Comparison of ENCODE assay signal across 1 cellular context in the genomic region with DNA sequence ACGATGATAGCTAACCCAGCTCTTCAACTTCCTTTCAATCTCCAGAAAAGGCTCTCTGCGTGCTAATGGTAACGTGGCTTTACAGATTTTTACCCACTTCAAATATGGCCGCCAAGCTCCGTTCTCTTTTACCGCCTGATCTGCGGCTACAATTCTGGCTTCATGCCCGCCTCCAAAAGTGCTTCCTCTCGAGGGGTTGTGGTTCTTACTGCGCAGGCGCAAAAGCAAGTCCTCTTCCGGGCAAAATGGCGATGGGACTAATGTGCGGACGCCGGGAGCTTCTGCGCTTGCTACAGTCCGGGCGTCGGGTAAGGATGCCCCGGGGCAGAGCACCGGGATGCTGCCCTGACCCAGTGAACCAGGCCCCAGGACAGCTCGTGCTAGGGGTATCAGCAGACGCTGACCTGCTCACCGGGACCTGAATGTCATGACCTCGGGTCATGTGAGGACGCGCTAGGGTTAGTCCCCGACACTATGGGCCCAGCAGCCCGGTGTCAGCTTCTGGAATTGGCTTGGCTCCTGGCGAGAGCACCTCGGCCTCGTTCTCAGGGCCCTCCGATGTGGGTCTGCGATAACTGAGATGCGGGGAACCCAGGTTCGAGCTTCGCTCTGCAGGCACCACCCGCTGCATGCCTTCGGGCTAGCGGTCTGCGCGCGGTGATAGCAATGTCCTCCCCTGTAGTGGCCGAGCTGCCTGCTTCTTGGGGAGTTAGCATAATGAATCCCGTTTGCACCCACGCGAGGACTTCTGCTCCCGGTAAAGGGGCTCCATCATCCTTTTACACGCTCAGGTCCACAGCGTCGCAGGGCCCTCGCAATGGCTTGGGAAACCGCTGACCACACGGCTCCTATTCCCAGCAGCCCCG.
TF ChIP-seq lines count a peak whose summit lies in the region.

A gene (plus strand): TSS at position 232 of the 866 bp plus-strand sequence. CDS start 14 bp downstream, at position 246.

TF ChIP-seq in HepG2, 621 proteins besides CTCF, POLR2A, EP300 and RAD21 (continued from another document and continues in another):
- TF ChIP-seq MBNL3 (CRISPR knock-in tag; conservative IDR thresholded peaks at IDR 0.05) (no peak), RBFOX2 (IDR thresholded peaks at IDR 0.05; ENCODE audit: low read depth, low read length) (peak; percentile 92), SIX4 (CRISPR knock-in tag; IDR thresholded peaks at IDR 0.05) (peak; percentile 55), PAWR (CRISPR knock-in tag; IDR thresholded peaks at IDR 0.05; ENCODE audit: borderline replicate concordance) (peak; percentile 96; the same call in 1 of the 2 replicates), REL (CRISPR knock-in tag; conservative IDR thresholded peaks at IDR 0.05) (peak; percentile 96; the same call in 1 of the 2 replicates), ZNF777 (CRISPR knock-in tag; IDR thresholded peaks at IDR 0.05) (peak; percentile 82), WIZ (CRISPR knock-in tag; IDR thresholded peaks at IDR 0.05) (peak; percentile 99), SAP130 (CRISPR knock-in tag; IDR thresholded peaks at IDR 0.05; ENCODE audit: low read depth) (peak; percentile 91), AKAP8 (CRISPR knock-in tag; IDR thresholded peaks at IDR 0.05) (peak; percentile 34; the same call in 1 of the 2 replicates), ZNF75D (CRISPR knock-in tag; IDR thresholded peaks at IDR 0.05; ENCODE audit: borderline replicate concordance) (peak; percentile 95; the same call in 1 of the 2 replicates), HNRNPH1 (optimal IDR thresholded peaks at IDR 0.05; ENCODE audit: low read depth, low read length) (no peak), ZFP1 (CRISPR knock-in tag; IDR thresholded peaks at IDR 0.05) (peak; percentile 85; the same call in 1 of the 2 replicates), ZSCAN25 (CRISPR knock-in tag; IDR thresholded peaks at IDR 0.05) (peak; percentile 78; the same call in 1 of the 2 replicates), RFX1 (IDR thresholded peaks at IDR 0.05) (no peak), SIX1 (CRISPR knock-in tag; IDR thresholded peaks at IDR 0.05; ENCODE audit: borderline replicate concordance) (peak; percentile 75; the same call in 1 of the 2 replicates), SMAD1 (CRISPR knock-in tag; IDR thresholded peaks at IDR 0.05; ENCODE audit: borderline replicate concordance, low read depth) (peak; percentile 97; the same call in 1 of the 2 replicates), U2AF1 (optimal IDR thresholded peaks at IDR 0.05; ENCODE audit: low read depth, low read length) (peak; percentile 98), POLR2G (IDR thresholded peaks at IDR 0.05; ENCODE audit: low read depth, low read length) (peak; percentile 99), ARID2 (CRISPR knock-in tag; IDR thresholded peaks at IDR 0.05; ENCODE audit: borderline replicate concordance) (peak; percentile 94), ZNF232 (CRISPR knock-in tag; IDR thresholded peaks at IDR 0.05; ENCODE audit: borderline replicate concordance) (peak; percentile 91)
- TF ChIP-seq, protein P1, sequence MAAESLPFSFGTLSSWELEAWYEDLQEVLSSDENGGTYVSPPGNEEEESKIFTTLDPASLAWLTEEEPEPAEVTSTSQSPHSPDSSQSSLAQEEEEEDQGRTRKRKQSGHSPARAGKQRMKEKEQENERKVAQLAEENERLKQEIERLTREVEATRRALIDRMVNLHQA (CRISPR knock-in tag; IDR thresholded peaks at IDR 0.05): 0 out of 2 replicates have a peak, but pooled peaks have one; percentile 49
- TF ChIP-seq, protein P2, sequence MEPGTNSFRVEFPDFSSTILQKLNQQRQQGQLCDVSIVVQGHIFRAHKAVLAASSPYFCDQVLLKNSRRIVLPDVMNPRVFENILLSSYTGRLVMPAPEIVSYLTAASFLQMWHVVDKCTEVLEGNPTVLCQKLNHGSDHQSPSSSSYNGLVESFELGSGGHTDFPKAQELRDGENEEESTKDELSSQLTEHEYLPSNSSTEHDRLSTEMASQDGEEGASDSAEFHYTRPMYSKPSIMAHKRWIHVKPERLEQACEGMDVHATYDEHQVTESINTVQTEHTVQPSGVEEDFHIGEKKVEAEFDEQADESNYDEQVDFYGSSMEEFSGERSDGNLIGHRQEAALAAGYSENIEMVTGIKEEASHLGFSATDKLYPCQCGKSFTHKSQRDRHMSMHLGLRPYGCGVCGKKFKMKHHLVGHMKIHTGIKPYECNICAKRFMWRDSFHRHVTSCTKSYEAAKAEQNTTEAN (CRISPR knock-in tag; conservative IDR thresholded peaks at IDR 0.05): peak; percentile 81; the same call in 1 of the 2 replicates
- TF ChIP-seq, protein P3, sequence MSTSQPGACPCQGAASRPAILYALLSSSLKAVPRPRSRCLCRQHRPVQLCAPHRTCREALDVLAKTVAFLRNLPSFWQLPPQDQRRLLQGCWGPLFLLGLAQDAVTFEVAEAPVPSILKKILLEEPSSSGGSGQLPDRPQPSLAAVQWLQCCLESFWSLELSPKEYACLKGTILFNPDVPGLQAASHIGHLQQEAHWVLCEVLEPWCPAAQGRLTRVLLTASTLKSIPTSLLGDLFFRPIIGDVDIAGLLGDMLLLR (CRISPR knock-in tag; IDR thresholded peaks at IDR 0.05): peak; percentile 96
- TF ChIP-seq, protein P4, sequence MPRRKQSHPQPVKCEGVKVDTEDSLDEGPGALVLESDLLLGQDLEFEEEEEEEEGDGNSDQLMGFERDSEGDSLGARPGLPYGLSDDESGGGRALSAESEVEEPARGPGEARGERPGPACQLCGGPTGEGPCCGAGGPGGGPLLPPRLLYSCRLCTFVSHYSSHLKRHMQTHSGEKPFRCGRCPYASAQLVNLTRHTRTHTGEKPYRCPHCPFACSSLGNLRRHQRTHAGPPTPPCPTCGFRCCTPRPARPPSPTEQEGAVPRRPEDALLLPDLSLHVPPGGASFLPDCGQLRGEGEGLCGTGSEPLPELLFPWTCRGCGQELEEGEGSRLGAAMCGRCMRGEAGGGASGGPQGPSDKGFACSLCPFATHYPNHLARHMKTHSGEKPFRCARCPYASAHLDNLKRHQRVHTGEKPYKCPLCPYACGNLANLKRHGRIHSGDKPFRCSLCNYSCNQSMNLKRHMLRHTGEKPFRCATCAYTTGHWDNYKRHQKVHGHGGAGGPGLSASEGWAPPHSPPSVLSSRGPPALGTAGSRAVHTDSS (CRISPR knock-in tag; conservative IDR thresholded peaks at IDR 0.05): peak; percentile 94; the same call in 1 of the 2 replicates
- TF ChIP-seq, protein P5, sequence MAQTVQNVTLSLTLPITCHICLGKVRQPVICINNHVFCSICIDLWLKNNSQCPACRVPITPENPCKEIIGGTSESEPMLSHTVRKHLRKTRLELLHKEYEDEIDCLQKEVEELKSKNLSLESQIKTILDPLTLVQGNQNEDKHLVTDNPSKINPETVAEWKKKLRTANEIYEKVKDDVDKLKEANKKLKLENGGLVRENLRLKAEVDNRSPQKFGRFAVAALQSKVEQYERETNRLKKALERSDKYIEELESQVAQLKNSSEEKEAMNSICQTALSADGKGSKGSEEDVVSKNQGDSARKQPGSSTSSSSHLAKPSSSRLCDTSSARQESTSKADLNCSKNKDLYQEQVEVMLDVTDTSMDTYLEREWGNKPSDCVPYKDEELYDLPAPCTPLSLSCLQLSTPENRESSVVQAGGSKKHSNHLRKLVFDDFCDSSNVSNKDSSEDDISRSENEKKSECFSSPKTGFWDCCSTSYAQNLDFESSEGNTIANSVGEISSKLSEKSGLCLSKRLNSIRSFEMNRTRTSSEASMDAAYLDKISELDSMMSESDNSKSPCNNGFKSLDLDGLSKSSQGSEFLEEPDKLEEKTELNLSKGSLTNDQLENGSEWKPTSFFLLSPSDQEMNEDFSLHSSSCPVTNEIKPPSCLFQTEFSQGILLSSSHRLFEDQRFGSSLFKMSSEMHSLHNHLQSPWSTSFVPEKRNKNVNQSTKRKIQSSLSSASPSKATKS (CRISPR knock-in tag; IDR thresholded peaks at IDR 0.05): no peak
- TF ChIP-seq, protein P6, sequence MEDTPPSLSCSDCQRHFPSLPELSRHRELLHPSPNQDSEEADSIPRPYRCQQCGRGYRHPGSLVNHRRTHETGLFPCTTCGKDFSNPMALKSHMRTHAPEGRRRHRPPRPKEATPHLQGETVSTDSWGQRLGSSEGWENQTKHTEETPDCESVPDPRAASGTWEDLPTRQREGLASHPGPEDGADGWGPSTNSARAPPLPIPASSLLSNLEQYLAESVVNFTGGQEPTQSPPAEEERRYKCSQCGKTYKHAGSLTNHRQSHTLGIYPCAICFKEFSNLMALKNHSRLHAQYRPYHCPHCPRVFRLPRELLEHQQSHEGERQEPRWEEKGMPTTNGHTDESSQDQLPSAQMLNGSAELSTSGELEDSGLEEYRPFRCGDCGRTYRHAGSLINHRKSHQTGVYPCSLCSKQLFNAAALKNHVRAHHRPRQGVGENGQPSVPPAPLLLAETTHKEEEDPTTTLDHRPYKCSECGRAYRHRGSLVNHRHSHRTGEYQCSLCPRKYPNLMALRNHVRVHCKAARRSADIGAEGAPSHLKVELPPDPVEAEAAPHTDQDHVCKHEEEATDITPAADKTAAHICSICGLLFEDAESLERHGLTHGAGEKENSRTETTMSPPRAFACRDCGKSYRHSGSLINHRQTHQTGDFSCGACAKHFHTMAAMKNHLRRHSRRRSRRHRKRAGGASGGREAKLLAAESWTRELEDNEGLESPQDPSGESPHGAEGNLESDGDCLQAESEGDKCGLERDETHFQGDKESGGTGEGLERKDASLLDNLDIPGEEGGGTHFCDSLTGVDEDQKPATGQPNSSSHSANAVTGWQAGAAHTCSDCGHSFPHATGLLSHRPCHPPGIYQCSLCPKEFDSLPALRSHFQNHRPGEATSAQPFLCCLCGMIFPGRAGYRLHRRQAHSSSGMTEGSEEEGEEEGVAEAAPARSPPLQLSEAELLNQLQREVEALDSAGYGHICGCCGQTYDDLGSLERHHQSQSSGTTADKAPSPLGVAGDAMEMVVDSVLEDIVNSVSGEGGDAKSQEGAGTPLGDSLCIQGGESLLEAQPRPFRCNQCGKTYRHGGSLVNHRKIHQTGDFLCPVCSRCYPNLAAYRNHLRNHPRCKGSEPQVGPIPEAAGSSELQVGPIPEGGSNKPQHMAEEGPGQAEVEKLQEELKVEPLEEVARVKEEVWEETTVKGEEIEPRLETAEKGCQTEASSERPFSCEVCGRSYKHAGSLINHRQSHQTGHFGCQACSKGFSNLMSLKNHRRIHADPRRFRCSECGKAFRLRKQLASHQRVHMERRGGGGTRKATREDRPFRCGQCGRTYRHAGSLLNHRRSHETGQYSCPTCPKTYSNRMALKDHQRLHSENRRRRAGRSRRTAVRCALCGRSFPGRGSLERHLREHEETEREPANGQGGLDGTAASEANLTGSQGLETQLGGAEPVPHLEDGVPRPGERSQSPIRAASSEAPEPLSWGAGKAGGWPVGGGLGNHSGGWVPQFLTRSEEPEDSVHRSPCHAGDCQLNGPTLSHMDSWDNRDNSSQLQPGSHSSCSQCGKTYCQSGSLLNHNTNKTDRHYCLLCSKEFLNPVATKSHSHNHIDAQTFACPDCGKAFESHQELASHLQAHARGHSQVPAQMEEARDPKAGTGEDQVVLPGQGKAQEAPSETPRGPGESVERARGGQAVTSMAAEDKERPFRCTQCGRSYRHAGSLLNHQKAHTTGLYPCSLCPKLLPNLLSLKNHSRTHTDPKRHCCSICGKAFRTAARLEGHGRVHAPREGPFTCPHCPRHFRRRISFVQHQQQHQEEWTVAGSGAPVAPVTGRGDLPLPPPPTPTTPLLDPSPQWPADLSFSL (CRISPR knock-in tag; IDR thresholded peaks at IDR 0.05): peak; percentile 75
- TF ChIP-seq, protein P7, sequence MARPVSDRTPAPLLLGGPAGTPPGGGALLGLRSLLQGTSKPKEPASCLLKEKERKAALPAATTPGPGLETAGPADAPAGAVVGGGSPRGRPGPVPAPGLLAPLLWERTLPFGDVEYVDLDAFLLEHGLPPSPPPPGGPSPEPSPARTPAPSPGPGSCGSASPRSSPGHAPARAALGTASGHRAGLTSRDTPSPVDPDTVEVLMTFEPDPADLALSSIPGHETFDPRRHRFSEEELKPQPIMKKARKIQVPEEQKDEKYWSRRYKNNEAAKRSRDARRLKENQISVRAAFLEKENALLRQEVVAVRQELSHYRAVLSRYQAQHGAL (CRISPR knock-in tag; IDR thresholded peaks at IDR 0.05; ENCODE audit: not compliant biosample characterization): peak; percentile 87
- TF ChIP-seq, protein P8, sequence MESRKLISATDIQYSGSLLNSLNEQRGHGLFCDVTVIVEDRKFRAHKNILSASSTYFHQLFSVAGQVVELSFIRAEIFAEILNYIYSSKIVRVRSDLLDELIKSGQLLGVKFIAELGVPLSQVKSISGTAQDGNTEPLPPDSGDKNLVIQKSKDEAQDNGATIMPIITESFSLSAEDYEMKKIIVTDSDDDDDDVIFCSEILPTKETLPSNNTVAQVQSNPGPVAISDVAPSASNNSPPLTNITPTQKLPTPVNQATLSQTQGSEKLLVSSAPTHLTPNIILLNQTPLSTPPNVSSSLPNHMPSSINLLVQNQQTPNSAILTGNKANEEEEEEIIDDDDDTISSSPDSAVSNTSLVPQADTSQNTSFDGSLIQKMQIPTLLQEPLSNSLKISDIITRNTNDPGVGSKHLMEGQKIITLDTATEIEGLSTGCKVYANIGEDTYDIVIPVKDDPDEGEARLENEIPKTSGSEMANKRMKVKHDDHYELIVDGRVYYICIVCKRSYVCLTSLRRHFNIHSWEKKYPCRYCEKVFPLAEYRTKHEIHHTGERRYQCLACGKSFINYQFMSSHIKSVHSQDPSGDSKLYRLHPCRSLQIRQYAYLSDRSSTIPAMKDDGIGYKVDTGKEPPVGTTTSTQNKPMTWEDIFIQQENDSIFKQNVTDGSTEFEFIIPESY (CRISPR knock-in tag; IDR thresholded peaks at IDR 0.05): peak; percentile 24
- TF ChIP-seq, protein P9, sequence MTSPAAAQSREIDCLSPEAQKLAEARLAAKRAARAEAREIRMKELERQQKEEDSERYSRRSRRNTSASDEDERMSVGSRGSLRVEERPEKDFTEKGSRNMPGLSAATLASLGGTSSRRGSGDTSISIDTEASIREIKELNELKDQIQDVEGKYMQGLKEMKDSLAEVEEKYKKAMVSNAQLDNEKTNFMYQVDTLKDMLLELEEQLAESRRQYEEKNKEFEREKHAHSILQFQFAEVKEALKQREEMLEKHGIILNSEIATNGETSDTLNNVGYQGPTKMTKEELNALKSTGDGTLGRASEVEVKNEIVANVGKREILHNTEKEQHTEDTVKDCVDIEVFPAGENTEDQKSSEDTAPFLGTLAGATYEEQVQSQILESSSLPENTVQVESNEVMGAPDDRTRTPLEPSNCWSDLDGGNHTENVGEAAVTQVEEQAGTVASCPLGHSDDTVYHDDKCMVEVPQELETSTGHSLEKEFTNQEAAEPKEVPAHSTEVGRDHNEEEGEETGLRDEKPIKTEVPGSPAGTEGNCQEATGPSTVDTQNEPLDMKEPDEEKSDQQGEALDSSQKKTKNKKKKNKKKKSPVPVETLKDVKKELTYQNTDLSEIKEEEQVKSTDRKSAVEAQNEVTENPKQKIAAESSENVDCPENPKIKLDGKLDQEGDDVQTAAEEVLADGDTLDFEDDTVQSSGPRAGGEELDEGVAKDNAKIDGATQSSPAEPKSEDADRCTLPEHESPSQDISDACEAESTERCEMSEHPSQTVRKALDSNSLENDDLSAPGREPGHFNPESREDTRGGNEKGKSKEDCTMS (CRISPR knock-in tag; conservative IDR thresholded peaks at IDR 0.05): peak; percentile 80; the same call in 1 of the 2 replicates
